In genomic region chr1:1436634-1437032, GRCh38 we compare ENCODE assay signal across 9 cellular contexts. TPM values are rescaled to one million over a fixed set of nuclear protein-coding genes. Genes with fewer than 3 reads are reported as not detected.
DNase-seq lines count a peak whose midpoint lies in the region; ATAC-seq and TF ChIP-seq lines count a peak whose summit lies in the region.
"Had no signal": no experiment of that assay in that cellular context is flagged by ENCODE, and none has a peak within 500 bp of the region (broad histone marks: within the 10 kb centered on the region; RNA-seq: fewer than 3 reads in every experiment).

No MANE protein-coding gene starts in this region.

- 66% methylated on average over 7 of the region's 7 CpGs for WGBS in liver

- no peak for TF ChIP-seq CTCF in brain (conservative IDR thresholded peaks at IDR 0.05)
- no peak for TF ChIP-seq CTCF in liver (IDR thresholded peaks at IDR 0.05; ENCODE audit: low read depth, low read length, missing input control)

- H3K27ac Mint-ChIP-seq in T-helper 1 cell treated with Interleukin-12 subunit alpha and Interleukin-12 subunit beta and Interleukin-4 antibody, amounts not matched to agents 30 μg/mL and 1 μg/mL, for 36 hours, result no peak overlapping the region
- peak overlapping the region in 2 of 5 experiments; percentile 43 to 75 for H3K27ac Mint-ChIP-seq in brain

- peaks cover 2% of the 10 kb centered on the region for H3K4me1 Mint-ChIP-seq in T-helper 1 cell treated with Interleukin-12 subunit alpha and Interleukin-12 subunit beta and Interleukin-4 antibody, amounts not matched to agents 30 μg/mL and 1 μg/mL, for 36 hours (ENCODE audit: low read depth)
- H3K4me1 Mint-ChIP-seq in brain, result peaks cover 38% of the 10 kb centered on the region

- H3K4me3 ChIP-seq in liver (ENCODE audit: low read depth in 1 of 3, low read length in 3 of 3) (peak overlapping the region; percentile 73 to 82 (median 75)), stomach smooth muscle (ENCODE audit: low read length in 2 of 2) (peak overlapping the region; percentile 78 to 83)

- H3K36me3 ChIP-seq in liver (ENCODE audit: control insufficient read depth in 4 of 4, insufficient read depth in 3 of 4, low read depth in 1 of 4, low read length in 3 of 4) (peaks cover 0 to 3% (median 0%) of the 10 kb centered on the region in 4 donors), stomach smooth muscle (ENCODE audit: control insufficient read depth in 2 of 2, insufficient read depth in 2 of 2, low read length in 2 of 2) (no peaks in the 10 kb centered on the region)

- H3K4me1 ChIP-seq in liver (ENCODE audit: control insufficient read depth in 4 of 4, insufficient read depth in 4 of 4, low read length in 3 of 4) (peaks cover 32 to 85% (median 65%) of the 10 kb centered on the region in 4 donors), stomach smooth muscle (ENCODE audit: control insufficient read depth, insufficient read depth, low read length) (peaks cover 77% of the 10 kb centered on the region)

- H3K27ac ChIP-seq in liver (ENCODE audit: low read depth in 1 of 2, low read length in 2 of 2), result peak overlapping the region; percentile 28 to 62
- H3K27ac ChIP-seq in stomach smooth muscle (ENCODE audit: low read length), result no peak overlapping the region

- H3K27me3 Mint-ChIP-seq in T-helper 1 cell treated with Interleukin-12 subunit alpha and Interleukin-12 subunit beta and Interleukin-4 antibody, amounts not matched to agents 30 μg/mL and 1 μg/mL, for 36 hours (ENCODE audit: low read depth), result peaks cover 3% of the 10 kb centered on the region
- H3K27me3 Mint-ChIP-seq in brain, result peaks cover 5% of the 10 kb centered on the region

- ATAC-seq in GM21529 (IDR thresholded peaks at IDR 0.05; ENCODE audit: unreplicated experiment), result no peak

- H3K27me3 ChIP-seq in liver (ENCODE audit: control insufficient read depth in 4 of 4, insufficient read depth in 4 of 4, low read length in 3 of 4) (no peaks in the 10 kb centered on the region), stomach smooth muscle (ENCODE audit: control insufficient read depth in 1 of 2, insufficient read depth in 2 of 2, low read length in 2 of 2) (no peaks in the 10 kb centered on the region)

- DNase-seq in T-helper 1 cell (no peak), NCI-H1436 (lab: John Stamatoyannopoulos, UW) (no peak), kidney tubule cell (ENCODE audit: low spot score) (no peak)
- DNase-seq: NCI-H446 had no signal

- peak overlapping the region; percentile 57 for H3K4me3 Mint-ChIP-seq in T-helper 1 cell treated with Interleukin-12 subunit alpha and Interleukin-12 subunit beta and Interleukin-4 antibody, amounts not matched to agents 30 μg/mL and 1 μg/mL, for 36 hours
- H3K4me3 Mint-ChIP-seq in brain, result peak overlapping the region; percentile 81 to 86 (median 84)

- H3K9me3 Mint-ChIP-seq in T-helper 1 cell treated with Interleukin-12 subunit alpha and Interleukin-12 subunit beta and Interleukin-4 antibody, amounts not matched to agents 30 μg/mL and 1 μg/mL, for 36 hours, result no peaks in the 10 kb centered on the region
- no peaks in the 10 kb centered on the region for H3K9me3 Mint-ChIP-seq in brain

- H3K36me3 Mint-ChIP-seq in T-helper 1 cell treated with Interleukin-12 subunit alpha and Interleukin-12 subunit beta and Interleukin-4 antibody, amounts not matched to agents 30 μg/mL and 1 μg/mL, for 36 hours (ENCODE audit: low read depth), result no peaks in the 10 kb centered on the region
- no peaks in the 10 kb centered on the region for H3K36me3 Mint-ChIP-seq in brain

- no peak for TF ChIP-seq RAD21 in liver (IDR thresholded peaks at IDR 0.05)

- H3K9ac ChIP-seq in liver (ENCODE audit: low read depth in 1 of 2, low read length in 2 of 2), result peak overlapping the region; percentile 4 to 28
- H3K9ac ChIP-seq in stomach smooth muscle (ENCODE audit: low read length in 2 of 2), result peak overlapping the region; percentile 76 to 80

- H3K9me3 ChIP-seq in liver (ENCODE audit: control insufficient read depth in 4 of 4, low read length in 3 of 4) (no peaks in the 10 kb centered on the region), stomach smooth muscle (ENCODE audit: control insufficient read depth in 2 of 2, low read length in 2 of 2) (no peaks in the 10 kb centered on the region)

TF ChIP-seq in liver, 16 proteins besides CTCF, POLR2A, EP300 and RAD21:
- TF ChIP-seq YY1 (IDR thresholded peaks at IDR 0.05) (no peak), HNF4G (IDR thresholded peaks at IDR 0.05) (no peak), JUND (IDR thresholded peaks at IDR 0.05) (no peak), RXRA (IDR thresholded peaks at IDR 0.05) (no peak), GABPA (IDR thresholded peaks at IDR 0.05 in 1 of 2, conservative IDR thresholded peaks at IDR 0.05 in 1 of 2) (no peak), MAX (IDR thresholded peaks at IDR 0.05) (no peak), FOXA1 (IDR thresholded peaks at IDR 0.05) (no peak), SP1 (IDR thresholded peaks at IDR 0.05) (no peak), NR2F2 (IDR thresholded peaks at IDR 0.05) (no peak), FOXA2 (IDR thresholded peaks at IDR 0.05) (no peak), ZBTB33 (IDR thresholded peaks at IDR 0.05) (no peak), REST (IDR thresholded peaks at IDR 0.05) (no peak), TAF1 (conservative IDR thresholded peaks at IDR 0.05) (no peak), ATF3 (IDR thresholded peaks at IDR 0.05) (no peak), HNF4A (conservative IDR thresholded peaks at IDR 0.05) (no peak)

RNA-seq across cellular contexts. Expression of gene VWA1, which starts 1.1 kb away (rescaled TPM):
- 108 TPM for polyA plus RNA-seq in brain (ENCODE audit: insufficient read depth, low read depth, low replicate concordance)
- 10 to 100 TPM; 22.8 to 41.6 TPM for total RNA-seq in liver
- polyA plus RNA-seq in liver, result 10 to 100 TPM; 18.3 to 81.3 TPM

RNA-seq across cellular contexts. Expression of gene ATAD3C, which starts 12.9 kb away (rescaled TPM):
- polyA plus RNA-seq in brain (ENCODE audit: insufficient read depth, low read depth, low replicate concordance) (10.3 TPM), liver (1 to 10 TPM in 1 of 2 donors, under 1 TPM in 1; 0.51 to 4.8 TPM)
- 1 to 10 TPM in 1 of 2 donors, under 1 TPM in 1; 0.19 to 1.3 TPM for total RNA-seq in liver

RNA-seq across cellular contexts. Expression of gene ANKRD65, which starts 15.6 kb away (rescaled TPM):
- polyA plus RNA-seq in brain (ENCODE audit: insufficient read depth, low read depth, low replicate concordance), result 54.3 TPM
- under 1 TPM; 0.14 to 0.17 TPM for total RNA-seq in liver
- polyA plus RNA-seq in liver, result under 1 TPM; 0.30 to 0.31 TPM

RNA-seq across cellular contexts. Expression of gene MRPL20, which starts 29.5 kb away (rescaled TPM):
- 152 TPM for polyA plus RNA-seq in brain (ENCODE audit: insufficient read depth, low read depth, low replicate concordance)
- 10 to 100 TPM; 47.8 to 47.9 TPM for total RNA-seq in liver
- polyA plus RNA-seq in liver, result 100 to 1,000 TPM; 100 to 170 TPM

RNA-seq across cellular contexts. Expression of gene ATAD3B, which starts 34.9 kb away (rescaled TPM):
- polyA plus RNA-seq in brain (ENCODE audit: insufficient read depth, low read depth, low replicate concordance) (2.9 TPM), liver (10 to 100 TPM in 1 of 2 donors, 1 to 10 TPM in 1; 6.4 to 11.3 TPM)
- total RNA-seq in liver, result 10 to 100 TPM in 1 of 2 donors, 1 to 10 TPM in 1; 9.3 to 14.3 TPM

Comparison
In these comparisons a context has a peak if more than half of its experiments do, and no peak if none do; other contexts are left out.
1. RNA of gene ANKRD65, which starts 15.6 kb away (polyA plus RNA-seq): 54.3 TPM in brain (single experiment); 0.30 to 0.31 TPM in liver; every median in the first group is over 10 times any median in the second.